ENCODE assay signal across 26 cellular contexts in the genomic region with DNA sequence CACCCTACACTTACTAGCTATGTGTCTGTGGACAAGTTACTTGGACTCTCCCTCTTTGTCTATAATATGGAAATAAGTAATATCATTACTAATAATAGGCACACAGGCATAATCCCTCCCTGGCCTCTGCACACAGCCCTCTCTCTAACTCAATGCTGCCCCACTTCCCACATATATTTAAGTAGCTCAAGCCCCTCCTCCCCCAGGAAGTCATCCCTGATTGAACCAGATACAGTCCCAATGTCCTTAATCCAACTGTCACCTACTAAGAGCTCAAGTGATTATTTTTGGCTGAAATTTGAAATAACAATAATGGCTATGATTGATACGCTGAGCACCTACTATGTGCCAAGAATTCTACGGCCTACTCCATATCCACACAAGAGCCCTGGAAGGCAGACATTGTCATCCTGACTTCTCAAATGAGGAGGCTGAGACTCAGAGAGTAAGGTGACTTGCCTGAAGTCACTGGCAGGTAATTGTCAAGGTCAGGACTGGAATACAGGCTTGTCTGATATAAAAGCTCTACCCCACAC. TPM values are rescaled to one million over a fixed set of nuclear protein-coding genes. Genes with fewer than 3 reads are reported as not detected.
A peak's percentile ranks its signal among the peaks of the same experiment; 100 is the strongest.
DNase-seq lines count a peak whose midpoint lies in the region; ATAC-seq and TF ChIP-seq lines count a peak whose summit lies in the region.
"Had no signal": no experiment of that assay in that cellular context is flagged by ENCODE, and none has a peak within 500 bp of the region (broad histone marks: within the 10 kb centered on the region; RNA-seq: fewer than 3 reads in every experiment).

No MANE protein-coding gene starts in this region.

- H4K20me1 ChIP-seq in BLaER1 = peaks cover 72% of the 10 kb centered on the region

- peaks cover 22% of the 10 kb centered on the region for H3K4me1 ChIP-seq in BLaER1
- no peaks in the 10 kb centered on the region for H3K4me1 ChIP-seq in endodermal cell (ENCODE audit: control insufficient read depth, insufficient read depth, low read length)
- H3K4me1 ChIP-seq: SJCRH30 had no signal

- WGBS in endodermal cell (ENCODE audit: insufficient coverage in 1 of 2, insufficient read length in 1 of 2), 2 experiments = 84% methylated on average over 2 of the region's 2 CpGs; no CpG with 5 or more reads in 1 of the 2 experiments

- H3K36me3 ChIP-seq in BLaER1 (peaks cover 59% of the 10 kb centered on the region), endodermal cell (ENCODE audit: control insufficient read depth, insufficient read depth, low read length) (peaks cover 11% of the 10 kb centered on the region)
- H3K36me3 ChIP-seq: SJCRH30 had no signal

- H3K4me3 Mint-ChIP-seq in T-helper 17 cell = no peak overlapping the region
- no peak overlapping the region for H3K4me3 Mint-ChIP-seq in nephron progenitor cell
- H3K4me3 Mint-ChIP-seq in endodermal cell = no peak overlapping the region
- H3K4me3 Mint-ChIP-seq: B cell had no signal

- H3K27ac ChIP-seq in BLaER1 (no peak overlapping the region; the same call in 1 of the 2 replicates), endodermal cell (ENCODE audit: low read depth, low read length) (no peak overlapping the region)
- H3K27ac ChIP-seq: 22Rv1, HL-60, PC-9, SJCRH30 had no signal

- H3K9ac ChIP-seq in BLaER1 (0 out of 2 replicates have a peak overlapping the region, but pooled peaks have one; percentile 4), endodermal cell (ENCODE audit: extremely low read depth, low read length, poor library complexity, severe bottlenecking) (no peak overlapping the region)

- no peak for ATAC-seq in T-helper 17 cell
- ATAC-seq: HCT116, Right ventricle myocardium inferior, SK-N-SH treated with all-trans-retinoic acid at 6 μM for 48 hours had no signal

- H3K36me3 Mint-ChIP-seq in T-helper 17 cell (ENCODE audit: low read depth) = peaks cover 12% of the 10 kb centered on the region
- H3K36me3 Mint-ChIP-seq in nephron progenitor cell (ENCODE audit: low read depth) = peaks cover 34% of the 10 kb centered on the region
- H3K36me3 Mint-ChIP-seq in endodermal cell (ENCODE audit: low read depth) = peaks cover 19% of the 10 kb centered on the region

- TF ChIP-seq CTCF in nephron progenitor cell (IDR thresholded peaks at IDR 0.05) (no peak), endodermal cell (conservative IDR thresholded peaks at IDR 0.05) (no peak)

- H3K9me3 ChIP-seq in BLaER1 (no peaks in the 10 kb centered on the region), T-helper 17 cell (ENCODE audit: control insufficient read depth, low read length, poor library complexity, severe bottlenecking) (no peaks in the 10 kb centered on the region), endodermal cell (ENCODE audit: control insufficient read depth, low read length) (no peaks in the 10 kb centered on the region)
- H3K9me3 ChIP-seq: SJCRH30 had no signal

- peak overlapping the region; percentile 14 for H3K27ac Mint-ChIP-seq in T-helper 17 cell
- H3K27ac Mint-ChIP-seq in nephron progenitor cell = peak overlapping the region; percentile 47
- H3K27ac Mint-ChIP-seq in endodermal cell = no peak overlapping the region
- H3K27ac Mint-ChIP-seq: B cell had no signal

- DNase-seq in DMS53 (lab: John Stamatoyannopoulos, UW) (peak; percentile 25), DMS53 treated with DMSO at 0.1 percent for 48 hours (lab: John Stamatoyannopoulos, UW; ENCODE audit: unreplicated experiment) (no peak), T-helper 17 cell (no peak), nephron progenitor cell (no peak), endodermal cell (no peak), NCI-H2196 (lab: John Stamatoyannopoulos, UW; ENCODE audit: unreplicated experiment) (no peak)
- DNase-seq in activated T-cell treated with anti-CD3 and anti-CD28 coated beads, Interleukin-2, amount 50 U/mL, for 48 hours = no peak
- DNase-seq: DMS 273 treated with DMSO at 0.1 percent for 48 hours, DND-41, Karpas-422, NCI-H1092 treated with DMSO at 0.1 percent for 48 hours, NCI-H1436, NCI-H187, NCI-H2171 treated with DMSO at 0.1 percent for 48 hours, NCI-H446, NCI-H524 treated with DMSO at 0.1 percent for 48 hours, NCI-H774, PC-9, SJCRH30 had no signal

- no peak overlapping the region for H3K4me3 ChIP-seq in BLaER1
- H3K4me3 ChIP-seq in endodermal cell (ENCODE audit: low read length) = no peak overlapping the region
- H3K4me3 ChIP-seq: PC-9, SJCRH30 had no signal

- H3K4me2 ChIP-seq in BLaER1 = peak overlapping the region; percentile 58
- H3K4me2 ChIP-seq: PC-9 had no signal

- no peaks in the 10 kb centered on the region for H3K27me3 Mint-ChIP-seq in T-helper 17 cell
- peaks cover 4% of the 10 kb centered on the region for H3K27me3 Mint-ChIP-seq in nephron progenitor cell (ENCODE audit: low read depth, poor library complexity)
- no peaks in the 10 kb centered on the region for H3K27me3 Mint-ChIP-seq in endodermal cell (ENCODE audit: insufficient read depth)
- H3K27me3 Mint-ChIP-seq: B cell had no signal

- H3K27me3 ChIP-seq in BLaER1 (no peaks in the 10 kb centered on the region), endodermal cell (ENCODE audit: control insufficient read depth, insufficient read depth, low read length, poor library complexity, severe bottlenecking) (no peaks in the 10 kb centered on the region)
- H3K27me3 ChIP-seq: SJCRH30 had no signal

- H3K4me1 Mint-ChIP-seq in T-helper 17 cell (peaks cover 28% of the 10 kb centered on the region), nephron progenitor cell (peaks cover 3% of the 10 kb centered on the region), endodermal cell (no peaks in the 10 kb centered on the region)
- H3K4me1 Mint-ChIP-seq: B cell had no signal

- H3K9me3 Mint-ChIP-seq in nephron progenitor cell (no peaks in the 10 kb centered on the region), endodermal cell (no peaks in the 10 kb centered on the region)

RNA-seq across cellular contexts. Expression of a gene that starts 29.4 kb away (rescaled TPM):
- total RNA-seq in T-helper 17 cell (10 to 100 TPM; 13.2 to 13.7 TPM), endodermal cell (10 to 100 TPM; 66.5 to 69.6 TPM)
- polyA plus RNA-seq in endodermal cell (2013, experiment 1 of 2) = 63.6 TPM
- polyA plus RNA-seq in endodermal cell (2013, experiment 2 of 2) = 56.9 TPM

RNA-seq across cellular contexts. Expression of a gene that starts 29.5 kb away (rescaled TPM):
- total RNA-seq in T-helper 17 cell (10 to 100 TPM; 25.6 to 27.1 TPM), endodermal cell (10 to 100 TPM; 64.6 to 65.2 TPM)
- polyA plus RNA-seq in endodermal cell (2013, experiment 1 of 2) = 46.5 TPM
- polyA plus RNA-seq in endodermal cell (2013, experiment 2 of 2) = 41.4 TPM

Comparison
In these comparisons a context has a peak if more than half of its experiments do, and no peak if none do; other contexts are left out.
1. RNA of a gene that starts 29.4 kb away (total RNA-seq): 66.5 to 69.6 TPM in endodermal cell; 13.2 to 13.7 TPM in T-helper 17 cell; every median in the first group is over 4 times any median in the second.